In the genomic region with DNA sequence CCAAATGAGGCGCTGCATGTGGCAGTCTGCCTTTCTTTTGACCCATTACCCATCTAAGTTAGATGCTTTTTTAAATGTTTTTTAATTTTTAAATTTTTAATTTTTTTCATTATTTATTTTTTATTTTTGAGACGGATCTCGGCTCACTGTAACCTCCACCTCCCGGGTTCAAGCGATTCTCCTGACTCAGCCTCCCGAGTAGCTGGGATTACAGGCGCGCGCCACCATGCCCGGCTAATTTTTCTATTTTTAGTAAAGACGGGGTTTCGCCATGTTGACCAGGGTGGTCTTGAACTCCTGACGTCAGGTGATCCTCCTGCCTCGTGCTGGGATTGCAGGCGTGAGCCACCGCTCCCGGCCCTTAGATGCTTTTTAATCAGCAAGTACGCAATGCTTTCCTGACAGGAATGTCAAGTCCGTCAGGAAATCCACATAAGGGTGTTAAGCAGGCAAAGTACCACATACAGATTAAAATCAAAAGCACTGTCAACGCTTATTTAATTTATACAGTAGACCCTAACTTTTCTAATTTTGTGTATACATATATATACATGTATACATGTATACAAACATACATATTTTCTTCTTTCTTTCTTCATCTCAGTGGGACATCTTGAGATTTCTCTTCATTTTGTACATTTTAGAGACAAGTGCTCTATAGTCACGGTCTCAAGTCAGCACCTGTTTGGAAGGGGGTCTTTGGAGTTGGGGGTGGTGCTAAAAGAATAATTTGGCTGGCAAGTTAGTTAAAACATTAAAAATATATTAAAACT, we compare ENCODE assay signal across 8 cellular contexts. TPM values are rescaled to one million over a fixed set of nuclear protein-coding genes. Genes with fewer than 3 reads are reported as not detected.
DNase-seq lines count a peak whose midpoint lies in the region; ATAC-seq and TF ChIP-seq lines count a peak whose summit lies in the region.

No MANE protein-coding gene starts in this region.

- H3K9me3 Mint-ChIP-seq in osteocyte (ENCODE audit: unreplicated experiment) = no peaks in the 10 kb centered on the region

- H3K27me3 Mint-ChIP-seq in osteocyte (ENCODE audit: unreplicated experiment) = no peaks in the 10 kb centered on the region

- DNase-seq in NCI-H2107 treated with DMSO at 0.1 percent for 48 hours (lab: John Stamatoyannopoulos, UW; ENCODE audit: unreplicated experiment) (peak; percentile 2), NCI-H2107 (lab: John Stamatoyannopoulos, UW) (no peak), NCI-H748 treated with DMSO at 0.1 percent for 48 hours (lab: John Stamatoyannopoulos, UW) (peak; percentile 69), fibroblast of the conjunctiva (ENCODE audit: low read depth) (peak; percentile 84), osteocyte (ENCODE audit: extremely low spot score, unreplicated experiment) (no peak), ureter (ENCODE audit: low spot score) (no peak)
- DNase-seq in activated T-cell treated with anti-CD3 and anti-CD28 coated beads, Interleukin-2, amount 50 U/mL, for 48 hours = peak; percentile 54 to 64

- H3K4me3 Mint-ChIP-seq in osteocyte (ENCODE audit: unreplicated experiment) = peak overlapping the region; percentile 95

- ATAC-seq in GM21515 (IDR thresholded peaks at IDR 0.05; ENCODE audit: unreplicated experiment) = no peak

- peaks cover 8% of the 10 kb centered on the region for H3K36me3 Mint-ChIP-seq in osteocyte (ENCODE audit: unreplicated experiment)

- TF ChIP-seq CTCF in osteocyte (IDR thresholded peaks at IDR 0.05) = no peak

- H3K27ac Mint-ChIP-seq in osteocyte (ENCODE audit: unreplicated experiment) = peak overlapping the region; percentile 99

- H3K4me1 Mint-ChIP-seq in osteocyte (ENCODE audit: unreplicated experiment) = peaks cover 37% of the 10 kb centered on the region

RNA-seq across cellular contexts. Expression of gene GSTA4, which starts 1.0 kb away (rescaled TPM):
- total RNA-seq in osteocyte (45.3 and 46.4 TPM in 2 replicates), ureter (12.2 TPM)

Comparison
In these comparisons a context has a peak if more than half of its experiments do, and no peak if none do; other contexts are left out.
1. DNase-seq: peak in NCI-H2107 treated with DMSO at 0.1 percent for 48 hours (single experiment), NCI-H748 treated with DMSO at 0.1 percent for 48 hours (single experiment), activated T-cell treated with anti-CD3 and anti-CD28 coated beads, Interleukin-2, amount 50 U/mL, for 48 hours (2 of 2) and fibroblast of the conjunctiva (single experiment); none in NCI-H2107 (single experiment), osteocyte (single experiment) and ureter (single experiment).